In the genomic region with DNA sequence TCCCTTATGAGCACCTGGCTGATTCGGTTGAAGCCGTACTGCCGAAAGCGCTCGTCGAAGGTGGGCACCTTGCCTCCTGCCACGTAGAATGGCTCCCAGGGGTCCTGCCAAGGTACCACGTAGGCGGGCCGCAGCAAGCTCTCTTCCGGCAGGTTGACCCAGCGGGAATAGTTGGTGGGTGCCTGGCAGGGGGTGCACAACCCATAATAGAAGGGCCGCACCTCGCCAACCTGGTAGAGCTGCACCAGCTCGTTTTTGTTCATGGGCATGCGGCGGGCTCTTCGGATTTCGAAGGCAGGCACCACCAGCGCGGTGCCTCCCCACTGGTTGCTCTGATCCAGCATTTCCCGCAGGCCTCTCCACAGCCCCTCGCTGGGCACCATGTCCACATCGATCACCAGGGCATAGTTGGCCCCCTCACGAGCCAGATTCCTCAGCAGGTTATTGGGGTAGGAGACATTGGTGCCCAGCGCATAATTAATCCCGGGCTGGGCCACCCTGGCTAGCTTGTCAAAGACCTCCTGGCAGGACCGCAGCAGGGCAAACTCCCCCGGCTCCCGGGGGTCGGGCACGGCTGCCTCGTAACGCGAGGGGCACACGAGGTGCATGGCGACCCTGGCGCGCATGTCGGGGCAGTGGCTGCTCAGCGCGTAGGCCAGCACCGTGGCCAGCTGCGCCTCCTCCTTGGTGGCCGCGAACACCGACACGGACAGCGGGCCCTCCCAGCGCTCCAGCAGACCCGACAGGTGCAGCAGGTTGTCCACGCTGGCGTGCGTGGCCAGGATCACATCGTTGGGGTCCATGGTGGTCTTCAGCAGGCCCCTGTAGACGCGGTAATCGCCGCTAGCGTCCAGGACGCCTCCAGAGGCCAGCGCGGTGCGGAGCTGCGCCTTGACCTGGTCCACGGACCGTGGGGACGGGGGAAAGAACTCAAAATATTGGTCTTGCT, we compare ENCODE assay signal across 6 cellular contexts. TPM values are rescaled to one million over a fixed set of nuclear protein-coding genes. Genes with fewer than 3 reads are reported as not detected.
DNase-seq lines count a peak whose midpoint lies in the region; FAIRE-seq and TF ChIP-seq lines count a peak whose summit lies in the region.

No MANE protein-coding gene starts in this region.

- peak overlapping the region; percentile 55 to 86 (median 78) for H3K4me3 ChIP-seq in H1 (ENCODE audit: extremely low read depth in 1 of 4, insufficient read depth in 2 of 4, low read depth in 3 of 4, low read length in 4 of 4)
- peak overlapping the region; percentile 67 to 82 (median 80) for H3K4me3 ChIP-seq in sigmoid colon

- no peak overlapping the region for H3K14ac ChIP-seq in H1 (ENCODE audit: insufficient read length)

- intact Hi-C loops in sigmoid colon (cut with DNase I), result loop anchor here (5.0 kb wide), 1 partner anchor 41 kb away; no protein-coding TSS in a partner anchor

- peaks cover 0 to 14% of the 10 kb centered on the region in 2 experiments; a peak in 2 of 4 replicates for H3K79me2 ChIP-seq in H1 (ENCODE audit: control insufficient read depth in 1 of 2, insufficient read depth in 2 of 2, low read length in 2 of 2)

- H3K9me3 ChIP-seq in H1 (ENCODE audit: insufficient read depth in 2 of 2, low read depth in 1 of 2, low read length in 1 of 2) (no peaks in the 10 kb centered on the region), sigmoid colon (no peaks in the 10 kb centered on the region)

- H2BK5ac ChIP-seq in H1 (ENCODE audit: low read depth, low read length), result peak overlapping the region; percentile 18; the same call in 1 of the 2 replicates

- CTCF ChIA-PET in H1 (lab: Charles Lee; ENCODE audit: partially characterized antibody), result interaction anchor here (1.1 to 3.9 kb wide), 9 partner anchors 8 to 61 kb away, joined by 3 to 27 read pairs (median 7); a partner anchor contains a TSS

- DNase-seq in NCI-H1092 treated with DMSO at 0.1 percent for 48 hours (lab: John Stamatoyannopoulos, UW), result peak; percentile 53
- DNase-seq in NCI-H1092 (lab: John Stamatoyannopoulos, UW), result no peak
- peak in 1 of 2 experiments; percentile 68 for DNase-seq in H1 (ENCODE audit: low read depth in 1 of 2, low spot score in 2 of 2)
- no peak for DNase-seq in sigmoid colon
- DNase-seq in Kasumi-1 (lab: John Stamatoyannopoulos, UW), result no peak
- no peak for DNase-seq in activated CD4-positive, alpha-beta T cell treated with anti-CD3 and anti-CD28 coated beads for 1 hour

- H3K36me3 ChIP-seq in H1 (ENCODE audit: control insufficient read depth in 2 of 4, insufficient read depth in 4 of 4, low read length in 3 of 4), result peaks cover 3 to 5% (median 3%) of the 10 kb centered on the region in 4 experiments; a peak in 3 of 8 replicates
- H3K36me3 ChIP-seq in sigmoid colon, result peaks cover 0 to 11% (median 3%) of the 10 kb centered on the region in 4 donors

- H3K4me2 ChIP-seq in H1 (ENCODE audit: insufficient read depth in 1 of 2, low read depth in 2 of 2, low read length in 2 of 2), result peak overlapping the region; percentile 80 to 99

- H4K91ac ChIP-seq in H1 (replicated peaks; ENCODE audit: insufficient read length, low read length), result peak overlapping the region; percentile 15

- H2BK12ac ChIP-seq in H1 (ENCODE audit: low read depth, low read length), result peak overlapping the region; percentile 52; the same call in 1 of the 2 replicates

- TF ChIP-seq CTCF in H1 (IDR thresholded peaks at IDR 0.05; ENCODE audit: control extremely low read depth in 1 of 3, insufficient read depth in 1 of 3, low read depth in 1 of 3, low read length in 3 of 3) (no peak), sigmoid colon (IDR thresholded peaks at IDR 0.05) (no peak)

- peaks cover 3 to 5% of the 10 kb centered on the region in 2 experiments for H4K20me1 ChIP-seq in H1 (replicated peaks in 1 of 2; ENCODE audit: control insufficient read depth in 1 of 2, insufficient read depth in 2 of 2, low read length in 2 of 2)

- peaks cover 0 to 15% (median 9%) of the 10 kb centered on the region in 4 experiments; a peak in 6 of 7 replicates for H3K4me1 ChIP-seq in H1 (replicated peaks in 1 of 4; ENCODE audit: control insufficient read depth in 3 of 4, insufficient read depth in 4 of 4, low read length in 3 of 4)
- H3K4me1 ChIP-seq in sigmoid colon, result peaks cover 4 to 41% (median 40%) of the 10 kb centered on the region in 4 donors

- peak overlapping the region; percentile 57 for H4K8ac ChIP-seq in H1 (ENCODE audit: extremely low read depth, insufficient read depth, low read length)

- no peak overlapping the region for H2AK5ac ChIP-seq in H1 (ENCODE audit: low read depth, low read length)

- no peak for FAIRE-seq in H1 (lab: Jason Lieb, UNC)

- no peak overlapping the region for H3K23ac ChIP-seq in H1 (ENCODE audit: insufficient read length)

- TF ChIP-seq POLR2A in H1 (IDR thresholded peaks at IDR 0.05; ENCODE audit: control extremely low read depth in 1 of 2, low read depth in 2 of 2, low read length in 2 of 2), result no peak
- no peak for TF ChIP-seq POLR2A in sigmoid colon (IDR thresholded peaks at IDR 0.05)

- H3K56ac ChIP-seq in H1 (replicated peaks; ENCODE audit: insufficient read length, low read depth, low read length), result peak overlapping the region; percentile 39

- H3K27me3 ChIP-seq in H1 (replicated peaks in 1 of 4; ENCODE audit: control insufficient read depth in 3 of 4, extremely low read depth in 1 of 4, insufficient read depth in 3 of 4, low read length in 3 of 4) (peaks cover 0 to 2% (median 0%) of the 10 kb centered on the region in 4 experiments; a peak in 3 of 7 replicates), sigmoid colon (no peaks in the 10 kb centered on the region)

- H2BK20ac ChIP-seq in H1 (ENCODE audit: low read length), result no peak overlapping the region

- H3K27ac ChIP-seq in H1 (ENCODE audit: low read depth, low read length), result no peak overlapping the region; the same call in 1 of the 2 replicates
- peak overlapping the region; percentile 85 to 91 (median 90) for H3K27ac ChIP-seq in sigmoid colon

- peak overlapping the region; percentile 36 to 78 (median 72) for H3K9ac ChIP-seq in H1 (replicated peaks in 1 of 4; ENCODE audit: extremely low read depth in 1 of 4, low read depth in 3 of 4, low read length in 3 of 4)

- TF ChIP-seq RAD21 in H1 (IDR thresholded peaks at IDR 0.05 in 1 of 2, conservative IDR thresholded peaks at IDR 0.05 in 1 of 2; ENCODE audit: low read depth in 2 of 2, low read length in 2 of 2), result no peak

- H2BK15ac ChIP-seq in H1 (ENCODE audit: low read length), result peak overlapping the region; percentile 19; the same call in 1 of the 2 replicates

- WGBS in H1 (ENCODE audit: extremely low coverage in 1 of 2, insufficient coverage in 1 of 2, insufficient read length in 1 of 2, insufficient replicate concordance in 2 of 2, low coverage in 1 of 2, low lambda C conversion rate in 2 of 2, missing lambda C conversion rate in 1 of 2), 2 experiments, result 52% methylated on average over 51 of the region's 68 CpGs; no CpG with 5 or more reads in 1 of the 2 experiments
- WGBS in sigmoid colon, 2 donors, result 27 to 31% methylated on average over 68 of the region's 68 CpGs

- H3K79me1 ChIP-seq in H1 (ENCODE audit: low read depth, low read length), result no peaks in the 10 kb centered on the region; the same call in none of the 2 replicates

- peak overlapping the region; percentile 70; the same call in 1 of the 2 replicates for H2AFZ ChIP-seq in H1 (ENCODE audit: low read length)

- peak overlapping the region; percentile 55 for H3K18ac ChIP-seq in H1 (ENCODE audit: extremely low read depth, low read length)

- H4K5ac ChIP-seq in H1 (ENCODE audit: insufficient read length, low read depth, low read length), result peak overlapping the region; percentile 75

- H2BK120ac ChIP-seq in H1 (replicated peaks; ENCODE audit: low read depth, low read length), result peak overlapping the region; percentile 10

- H3K23me2 ChIP-seq in H1 (ENCODE audit: low read depth, low read length), result peaks cover 21% of the 10 kb centered on the region

- peak overlapping the region; percentile 90 for H3K4ac ChIP-seq in H1 (replicated peaks; ENCODE audit: insufficient read length, low read depth, low read length)

- POLR2A ChIA-PET in H1 (lab: Charles Lee; ENCODE audit: partially characterized antibody), result interaction anchor here (1.2 to 28.7 kb wide), 10 partner anchors 9 to 67 kb away, joined by 3 to 487 read pairs (median 7); a partner anchor contains a TSS

- TF ChIP-seq EP300 in H1 (IDR thresholded peaks at IDR 0.05; ENCODE audit: borderline replicate concordance in 1 of 2, low read depth in 2 of 2, low read length in 2 of 2) (no peak), sigmoid colon (IDR thresholded peaks at IDR 0.05) (no peak)

RNA-seq across cellular contexts. Expression of a gene that starts 0.7 kb away (rescaled TPM):
- 27.1 and 27.8 TPM in 2 replicates for total RNA-seq in H1 (2021; fragmentation: NEBNext Ultra II Directional; extraction: Animal tissue kit (Norgen Biotek cat#: 25700))
- polyA plus RNA-seq in H1 (2011; rRNA removed), result 22.2 and 32.8 TPM in 2 replicates
- polyA plus RNA-seq in H1 (2011; cell fraction: cytosol; rRNA removed), result 21.6 TPM
- 23.0 TPM for polyA plus RNA-seq in H1 (2011; cell fraction: nucleus; rRNA removed)
- polyA plus RNA-seq in H1 (2012, experiment 1 of 2), result 26.1 to 32.8 TPM (median 30.5 TPM) in 4 replicates
- polyA plus RNA-seq in H1 (2012, experiment 2 of 2), result 43.2 TPM
- 36.2 TPM for polyA plus RNA-seq in H1 (2013, experiment 1 of 2)
- 34.2 TPM for polyA plus RNA-seq in H1 (2013, experiment 2 of 2)
- polyA minus RNA-seq in H1 (2011; rRNA and poly(A)+ RNA removed), result 6.5 and 9.5 TPM in 2 replicates
- polyA minus RNA-seq in H1 (2011; cell fraction: cytosol; rRNA and poly(A)+ RNA removed), result 15.2 TPM
- 8.3 TPM for polyA minus RNA-seq in H1 (2011; cell fraction: nucleus; rRNA and poly(A)+ RNA removed)
- total RNA-seq in sigmoid colon, result 10 to 100 TPM; 41.4 to 43.5 (median 43.1) TPM
- 10 to 100 TPM in 1 of 3 donors, 1 to 10 TPM in 2; 4.2 to 17.4 (median 4.8) TPM for polyA plus RNA-seq in sigmoid colon

RNA-seq across cellular contexts. Expression of a gene that starts 1.8 kb away (rescaled TPM):
- total RNA-seq in H1 (2021; fragmentation: NEBNext Ultra II Directional; extraction: Animal tissue kit (Norgen Biotek cat#: 25700)), result 44.8 and 46.1 TPM in 2 replicates
- 39.2 and 46.5 TPM in 2 replicates for polyA plus RNA-seq in H1 (2011; rRNA removed)
- polyA plus RNA-seq in H1 (2011; cell fraction: cytosol; rRNA removed), result 51.8 TPM
- 43.6 TPM for polyA plus RNA-seq in H1 (2011; cell fraction: nucleus; rRNA removed)
- polyA plus RNA-seq in H1 (2012, experiment 1 of 2), result 28.2 to 53.4 TPM (median 50.2 TPM) in 4 replicates
- 55.2 TPM for polyA plus RNA-seq in H1 (2012, experiment 2 of 2)
- 30.3 TPM for polyA plus RNA-seq in H1 (2013, experiment 1 of 2)
- polyA plus RNA-seq in H1 (2013, experiment 2 of 2), result 31.5 TPM
- polyA minus RNA-seq in H1 (2011; rRNA and poly(A)+ RNA removed), result 10.5 and 13.1 TPM in 2 replicates
- 12.4 TPM for polyA minus RNA-seq in H1 (2011; cell fraction: cytosol; rRNA and poly(A)+ RNA removed)
- 9.7 TPM for polyA minus RNA-seq in H1 (2011; cell fraction: nucleus; rRNA and poly(A)+ RNA removed)
- total RNA-seq in sigmoid colon, result 10 to 100 TPM; 20.2 to 36.2 (median 24.9) TPM
- polyA plus RNA-seq in sigmoid colon, result 10 to 100 TPM; 65.4 to 81.8 (median 72.1) TPM

RNA-seq across cellular contexts. Expression of a gene that starts 10.5 kb away (rescaled TPM):
- total RNA-seq in H1 (2021; fragmentation: NEBNext Ultra II Directional; extraction: Animal tissue kit (Norgen Biotek cat#: 25700)), result 5.4 and 6.6 TPM in 2 replicates
- 2.5 and 3.8 TPM in 2 replicates for polyA plus RNA-seq in H1 (2011; rRNA removed)
- 2.3 TPM for polyA plus RNA-seq in H1 (2011; cell fraction: cytosol; rRNA removed)
- polyA plus RNA-seq in H1 (2011; cell fraction: nucleus; rRNA removed), result 10.6 TPM
- polyA plus RNA-seq in H1 (2012, experiment 1 of 2), result 2.5 to 4.3 TPM (median 3.7 TPM) in 4 replicates
- 2.9 TPM for polyA plus RNA-seq in H1 (2012, experiment 2 of 2)
- 4.4 TPM for polyA plus RNA-seq in H1 (2013, experiment 1 of 2)
- polyA plus RNA-seq in H1 (2013, experiment 2 of 2), result 4.3 TPM
- polyA minus RNA-seq in H1 (2011; rRNA and poly(A)+ RNA removed), result 0.66 and 0.98 TPM in 2 replicates
- polyA minus RNA-seq in H1 (2011; cell fraction: cytosol; rRNA and poly(A)+ RNA removed), result 6.0 TPM
- 2.7 TPM for polyA minus RNA-seq in H1 (2011; cell fraction: nucleus; rRNA and poly(A)+ RNA removed)
- 1 to 10 TPM in 3 of 4 donors, under 1 TPM in 1; 0.68 to 6.1 (median 2.4) TPM for total RNA-seq in sigmoid colon
- polyA plus RNA-seq in sigmoid colon, result 10 to 100 TPM in 1 of 3 donors, 1 to 10 TPM in 2; 2.4 to 10.2 (median 3.2) TPM

RNA-seq across cellular contexts. Expression of a gene that starts 24.8 kb away (rescaled TPM):
- total RNA-seq in H1 (2021; fragmentation: NEBNext Ultra II Directional; extraction: Animal tissue kit (Norgen Biotek cat#: 25700)), result 29.3 and 32.4 TPM in 2 replicates
- 31.6 and 42.0 TPM in 2 replicates for polyA plus RNA-seq in H1 (2011; rRNA removed)
- 23.1 TPM for polyA plus RNA-seq in H1 (2011; cell fraction: cytosol; rRNA removed)
- polyA plus RNA-seq in H1 (2011; cell fraction: nucleus; rRNA removed), result 104 TPM
- polyA plus RNA-seq in H1 (2012, experiment 1 of 2), result 29.3 to 42.0 TPM (median 39.3 TPM) in 4 replicates
- polyA plus RNA-seq in H1 (2012, experiment 2 of 2), result 33.0 TPM
- polyA plus RNA-seq in H1 (2013, experiment 1 of 2), result 40.7 TPM
- 42.8 TPM for polyA plus RNA-seq in H1 (2013, experiment 2 of 2)
- 16.4 and 20.7 TPM in 2 replicates for polyA minus RNA-seq in H1 (2011; rRNA and poly(A)+ RNA removed)
- polyA minus RNA-seq in H1 (2011; cell fraction: cytosol; rRNA and poly(A)+ RNA removed), result 18.6 TPM
- polyA minus RNA-seq in H1 (2011; cell fraction: nucleus; rRNA and poly(A)+ RNA removed), result 25.3 TPM
- under 1 TPM; 0.41 to 0.99 (median 0.63) TPM for total RNA-seq in sigmoid colon
- polyA plus RNA-seq in sigmoid colon, result 10 to 100 TPM in 1 of 3 donors, 1 to 10 TPM in 2; 2.4 to 28.0 (median 2.5) TPM

RNA-seq across cellular contexts. Expression of a gene that starts 29.9 kb away (rescaled TPM):
- 3.7 and 3.9 TPM in 2 replicates for total RNA-seq in H1 (2021; fragmentation: NEBNext Ultra II Directional; extraction: Animal tissue kit (Norgen Biotek cat#: 25700))
- polyA plus RNA-seq in H1 (2011; rRNA removed) (2.7 and 4.6 TPM in 2 replicates), sigmoid colon (10 to 100 TPM in 1 of 3 donors, 1 to 10 TPM in 2; 1.2 to 13.7 (median 3.0) TPM)
- 0.84 TPM for polyA plus RNA-seq in H1 (2011; cell fraction: cytosol; rRNA removed)
- polyA plus RNA-seq in H1 (2011; cell fraction: nucleus; rRNA removed), result 3.0 TPM
- polyA plus RNA-seq in H1 (2012, experiment 1 of 2), result 1.9 to 3.4 TPM (median 2.7 TPM) in 4 replicates
- 2.8 TPM for polyA plus RNA-seq in H1 (2012, experiment 2 of 2)
- polyA plus RNA-seq in H1 (2013, experiment 1 of 2), result 11.9 TPM
- 11.8 TPM for polyA plus RNA-seq in H1 (2013, experiment 2 of 2)
- polyA minus RNA-seq in H1 (2011; rRNA and poly(A)+ RNA removed), result 0.61 and 0.95 TPM in 2 replicates
- polyA minus RNA-seq in H1 (2011; cell fraction: cytosol; rRNA and poly(A)+ RNA removed), result 1.5 TPM
- polyA minus RNA-seq in H1 (2011; cell fraction: nucleus; rRNA and poly(A)+ RNA removed), result 1.5 TPM
- total RNA-seq in sigmoid colon, result 10 to 100 TPM in 2 of 4 donors, 1 to 10 TPM in 2; 5.8 to 26.3 (median 13.0) TPM
